10 cellular contexts compared by ENCODE assay signal in genomic region chr3:12369598-12369997, GRCh38.
"Had no signal": no experiment of that assay in that cellular context is flagged by ENCODE, and none has a peak within 500 bp of the region (broad histone marks: within the 10 kb centered on the region; RNA-seq: fewer than 3 reads in every experiment).

No MANE protein-coding gene starts in this region.

- H3K36me3 ChIP-seq: cardiac muscle cell had no signal

- H3K4me1 Mint-ChIP-seq: activated CD8-positive, alpha-beta memory T cell treated with anti-CD3 and anti-CD28 coated beads, Interleukin-2, amount 10 ng/mL, durations not matched to agents 7 days and 5 days; activated naive CD4-positive, alpha-beta T cell treated with anti-CD3 and anti-CD28 coated beads, Interleukin-2, amount 10 ng/mL, durations not matched to agents 7 days and 5 days; stimulated activated memory B cell treated with anti-CD40 and anti-IgM and Interleukin-4, amounts not matched to agents 10 μg/mL and 1 μg/mL and 100 μg/mL, for 72 hours had no signal

- ATAC-seq: activated CD8-positive, alpha-beta memory T cell treated with anti-CD3 and anti-CD28 coated beads, Interleukin-2, amount 10 ng/mL, durations not matched to agents 7 days and 5 days; naive thymus-derived CD4-positive, alpha-beta T cell; stimulated activated memory B cell treated with anti-CD40 and anti-IgM and Interleukin-4, amounts not matched to agents 10 μg/mL and 1 μg/mL and 100 μg/mL, for 72 hours had no signal

- H3K9ac ChIP-seq: parathyroid adenoma had no signal

- H3K27ac Mint-ChIP-seq: activated CD4-positive, alpha-beta memory T cell treated with anti-CD3 and anti-CD28 coated beads for 36 hours; activated CD8-positive, alpha-beta memory T cell treated with anti-CD3 and anti-CD28 coated beads, Interleukin-2, amount 10 ng/mL, durations not matched to agents 7 days and 5 days; activated naive CD4-positive, alpha-beta T cell treated with anti-CD3 and anti-CD28 coated beads, Interleukin-2, amount 10 ng/mL, durations not matched to agents 7 days and 5 days; naive thymus-derived CD4-positive, alpha-beta T cell; stimulated activated memory B cell treated with anti-CD40 and anti-IgM and Interleukin-4, amounts not matched to agents 10 μg/mL and 1 μg/mL and 100 μg/mL, for 72 hours had no signal

- H3K4me3 ChIP-seq: cardiac muscle cell, lung had no signal

- H3K36me3 Mint-ChIP-seq: activated CD4-positive, alpha-beta memory T cell treated with anti-CD3 and anti-CD28 coated beads for 36 hours; activated CD8-positive, alpha-beta memory T cell treated with anti-CD3 and anti-CD28 coated beads, Interleukin-2, amount 10 ng/mL, durations not matched to agents 7 days and 5 days; activated naive CD4-positive, alpha-beta T cell treated with anti-CD3 and anti-CD28 coated beads, Interleukin-2, amount 10 ng/mL, durations not matched to agents 7 days and 5 days; naive thymus-derived CD4-positive, alpha-beta T cell; stimulated activated memory B cell treated with anti-CD40 and anti-IgM and Interleukin-4, amounts not matched to agents 10 μg/mL and 1 μg/mL and 100 μg/mL, for 72 hours had no signal

- H3K27ac ChIP-seq: cardiac muscle cell, parathyroid adenoma had no signal

- H3K4me3 Mint-ChIP-seq: activated CD4-positive, alpha-beta memory T cell treated with anti-CD3 and anti-CD28 coated beads for 36 hours; activated CD8-positive, alpha-beta memory T cell treated with anti-CD3 and anti-CD28 coated beads, Interleukin-2, amount 10 ng/mL, durations not matched to agents 7 days and 5 days; activated naive CD4-positive, alpha-beta T cell treated with anti-CD3 and anti-CD28 coated beads, Interleukin-2, amount 10 ng/mL, durations not matched to agents 7 days and 5 days; naive thymus-derived CD4-positive, alpha-beta T cell; stimulated activated memory B cell treated with anti-CD40 and anti-IgM and Interleukin-4, amounts not matched to agents 10 μg/mL and 1 μg/mL and 100 μg/mL, for 72 hours had no signal

- H3K9me3 Mint-ChIP-seq: activated CD4-positive, alpha-beta memory T cell treated with anti-CD3 and anti-CD28 coated beads for 36 hours; activated naive CD4-positive, alpha-beta T cell treated with anti-CD3 and anti-CD28 coated beads, Interleukin-2, amount 10 ng/mL, durations not matched to agents 7 days and 5 days had no signal

- DNase-seq: activated CD4-positive, alpha-beta memory T cell treated with anti-CD3 and anti-CD28 coated beads for 36 hours; activated CD4-positive, alpha-beta T cell treated with anti-CD3 and anti-CD28 coated beads for 1 hour; activated CD8-positive, alpha-beta memory T cell treated with anti-CD3 and anti-CD28 coated beads, Interleukin-2, amount 10 ng/mL, durations not matched to agents 7 days and 5 days; activated naive CD4-positive, alpha-beta T cell treated with anti-CD3 and anti-CD28 coated beads, Interleukin-2, amount 10 ng/mL, durations not matched to agents 7 days and 5 days; activated T-cell treated with anti-CD3 and anti-CD28 coated beads, Interleukin-2, amount 50 U/mL, for 1 hour; naive thymus-derived CD4-positive, alpha-beta T cell had no signal
